In the genomic region with DNA sequence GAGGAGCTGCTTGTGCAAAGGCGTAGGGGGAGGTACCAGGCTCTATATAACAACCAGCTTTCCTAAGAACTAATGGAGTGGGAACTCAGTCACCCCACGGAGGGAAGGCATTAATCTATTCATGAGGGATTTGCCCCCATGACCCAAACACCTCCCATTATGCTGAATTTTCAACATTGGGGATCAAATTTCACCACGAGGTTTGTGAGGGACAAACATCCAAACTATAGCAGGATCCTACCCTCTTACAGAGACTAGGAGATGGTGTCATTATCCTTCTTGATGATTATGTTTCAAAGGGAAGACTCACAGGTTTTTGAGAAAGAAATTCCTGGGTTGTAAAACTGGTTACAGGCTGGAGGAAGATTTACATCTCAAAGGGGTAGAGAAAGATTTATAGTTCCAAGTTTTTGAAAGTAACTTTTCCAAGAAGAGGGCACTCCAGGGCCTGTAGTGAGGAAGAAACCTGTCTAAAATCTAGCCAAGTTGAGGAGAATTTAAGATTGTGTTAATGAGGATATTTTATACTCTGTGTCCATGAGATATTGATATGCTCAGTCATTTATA, we compare ENCODE assay signal across 16 cellular contexts.
"Had no signal": no experiment of that assay in that cellular context is flagged by ENCODE, and none has a peak within 500 bp of the region (broad histone marks: within the 10 kb centered on the region; RNA-seq: fewer than 3 reads in every experiment).

No MANE protein-coding gene starts in this region.

- H3K36me3 Mint-ChIP-seq: activated naive CD8-positive, alpha-beta T cell treated with anti-CD3 and anti-CD28 coated beads for 36 hours; stimulated activated naive B cell treated with anti-CD40 and anti-IgM and Interleukin-4, amounts not matched to agents 10 μg/mL and 1 μg/mL and 100 μg/mL, for 72 hours; T-cell had no signal

- H3K27me3 Mint-ChIP-seq: activated naive CD8-positive, alpha-beta T cell treated with anti-CD3 and anti-CD28 coated beads for 36 hours; stimulated activated naive B cell treated with anti-CD40 and anti-IgM and Interleukin-4, amounts not matched to agents 10 μg/mL and 1 μg/mL and 100 μg/mL, for 72 hours; T-cell had no signal

- H3K4me1 Mint-ChIP-seq: activated naive CD8-positive, alpha-beta T cell treated with anti-CD3 and anti-CD28 coated beads for 36 hours; stimulated activated naive B cell treated with anti-CD40 and anti-IgM and Interleukin-4, amounts not matched to agents 10 μg/mL and 1 μg/mL and 100 μg/mL, for 72 hours; T-cell had no signal

- H3K27ac Mint-ChIP-seq: activated naive CD8-positive, alpha-beta T cell treated with anti-CD3 and anti-CD28 coated beads for 36 hours; activated T-helper 1 cell treated with anti-CD3 and anti-CD28 coated beads, Interleukin-12 subunit alpha, Interleukin-12 subunit beta, Interleukin-2, Interleukin-4 antibody, amounts not matched to agents 30 ng/mL and 10 ng/mL and 1 ng/mL, durations not matched to agents 14 hours and 24 hours and 36 hours; stimulated activated naive B cell treated with anti-CD40 and anti-IgM and Interleukin-4, amounts not matched to agents 10 μg/mL and 1 μg/mL and 100 μg/mL, for 72 hours; T-cell had no signal

- H3K4me3 Mint-ChIP-seq: activated naive CD8-positive, alpha-beta T cell treated with anti-CD3 and anti-CD28 coated beads for 36 hours; activated T-helper 1 cell treated with anti-CD3 and anti-CD28 coated beads, Interleukin-12 subunit alpha, Interleukin-12 subunit beta, Interleukin-2, Interleukin-4 antibody, amounts not matched to agents 30 ng/mL and 10 ng/mL and 1 ng/mL, durations not matched to agents 14 hours and 24 hours and 36 hours; stimulated activated naive B cell treated with anti-CD40 and anti-IgM and Interleukin-4, amounts not matched to agents 10 μg/mL and 1 μg/mL and 100 μg/mL, for 72 hours; T-cell had no signal

- DNase-seq: activated CD4-positive, alpha-beta T cell treated with anti-CD3 and anti-CD28 coated beads, Interleukin-2, amount 50 U/mL, for 1 hour; activated naive CD8-positive, alpha-beta T cell treated with anti-CD3 and anti-CD28 coated beads for 36 hours; cortex of kidney; kidney; stimulated activated CD4-positive, alpha-beta T cell treated with anti-CD3 and anti-CD28 coated beads, Interleukin-15, amount 100 ng/mL, for 24 hours; stimulated activated CD4-positive, alpha-beta T cell treated with anti-CD3 and anti-CD28 coated beads, Interleukin-4, amount 100 ng/mL, for 1 hour; stimulated activated naive B cell treated with anti-CD40 and anti-IgM and Interleukin-4, amounts not matched to agents 10 μg/mL and 1 μg/mL and 100 μg/mL, for 72 hours; T-cell; T-helper 9 cell; tibial artery had no signal

- H3K9me3 ChIP-seq: gastroesophageal sphincter, neutrophil, tibial artery had no signal

- ATAC-seq: activated CD4-positive, CD25-positive, alpha-beta regulatory T cell treated with anti-CD3 and anti-CD28 coated beads, Interleukin-2, amount 50 U/mL, for 24 hours; gastroesophageal sphincter; stimulated activated naive B cell treated with anti-CD40 and anti-IgM and Interleukin-4, amounts not matched to agents 10 μg/mL and 1 μg/mL and 100 μg/mL, for 72 hours; T-cell had no signal

- H3K27me3 ChIP-seq: gastroesophageal sphincter, neutrophil, right atrium auricular region, tibial artery had no signal

- H3K36me3 ChIP-seq: gastroesophageal sphincter, neutrophil, right atrium auricular region, tibial artery had no signal

- H3K4me3 ChIP-seq: gastroesophageal sphincter, right atrium auricular region, skin epidermis, tibial artery had no signal

- H3K27ac ChIP-seq: gastroesophageal sphincter, neutrophil, right atrium auricular region, skin epidermis had no signal

- H3K9me3 Mint-ChIP-seq: activated T-helper 1 cell treated with anti-CD3 and anti-CD28 coated beads, Interleukin-12 subunit alpha, Interleukin-12 subunit beta, Interleukin-2, Interleukin-4 antibody, amounts not matched to agents 30 ng/mL and 10 ng/mL and 1 ng/mL, durations not matched to agents 14 hours and 24 hours and 36 hours had no signal

- H3K4me1 ChIP-seq: gastroesophageal sphincter, right atrium auricular region had no signal
